In the genomic region with DNA sequence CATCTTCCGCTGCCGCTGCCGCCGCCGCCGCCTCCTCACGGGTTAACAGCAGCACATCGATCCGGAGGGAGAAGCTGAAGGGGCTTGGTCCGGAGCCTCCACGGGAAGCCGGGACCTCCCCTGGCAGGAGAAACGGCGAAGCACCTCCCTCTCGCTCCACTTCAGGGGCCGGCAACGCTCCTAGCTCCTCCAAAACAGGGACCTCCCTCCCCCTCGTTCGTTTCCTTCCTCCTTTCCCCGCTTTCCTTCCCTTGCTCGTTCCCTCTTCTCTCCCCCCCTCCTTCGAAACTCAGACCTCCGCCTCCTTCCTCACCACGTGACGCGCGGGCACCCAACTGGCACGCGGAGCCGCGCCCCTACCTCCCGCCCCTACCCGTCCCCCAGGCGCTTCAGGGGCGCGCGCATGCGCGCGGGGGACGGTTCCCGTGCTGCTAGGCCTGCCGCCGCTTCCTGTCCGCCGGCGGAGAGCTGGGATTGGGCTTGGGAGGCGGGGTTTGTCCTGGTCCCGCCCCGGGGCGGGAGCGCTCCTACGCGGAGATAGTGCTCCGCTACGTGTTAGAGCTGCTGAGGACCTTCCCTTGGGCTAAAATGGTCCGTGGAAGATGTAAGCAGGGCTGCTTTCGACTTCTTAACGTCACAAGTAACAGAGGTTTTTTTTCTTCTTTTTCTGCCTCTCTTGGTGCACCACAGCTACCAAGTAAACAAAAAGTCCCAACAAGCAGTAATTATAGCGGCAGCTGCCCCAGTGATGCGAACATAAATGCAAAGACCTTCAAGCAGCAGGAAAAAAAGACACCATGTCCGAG, we compare ENCODE assay signal across 8 cellular contexts.
DNase-seq lines count a peak whose midpoint lies in the region; ATAC-seq lines count a peak whose summit lies in the region.

TSS of gene ADAM10 (minus strand) at position 176 of the 806 bp plus-strand sequence. CDS start at position 3, 173 bp downstream.

- H3K27ac Mint-ChIP-seq in central memory CD8-positive, alpha-beta T cell (ENCODE audit: low read depth): peak within 1 kb of the TSS; percentile 85

- DNase-seq in AG08396 (ENCODE audit: low spot score): peak; percentile 100
- DNase-seq in NCI-H446 (lab: John Stamatoyannopoulos, UW): peak; percentile 97 to 99
- peak; percentile 95 for DNase-seq in activated CD4-positive, CD25-positive, alpha-beta regulatory T cell treated with anti-CD3 and anti-CD28 coated beads, Interleukin-2, amount 50 U/mL, for 16 hours (ENCODE audit: low read depth, low spot score)
- DNase-seq in central memory CD8-positive, alpha-beta T cell (ENCODE audit: low spot score in 2 of 2): peak; percentile 88 to 89
- peak; percentile 100 for DNase-seq in islet precursor cell
- peak; percentile 98 to 99 (median 98) for DNase-seq in stimulated activated CD4-positive, alpha-beta T cell treated with anti-CD3 and anti-CD28 coated beads, Interleukin-12 subunit alpha, Interleukin-12 subunit beta, amount 100 ng/mL, for 48 hours (ENCODE audit: low read depth in 2 of 3, low spot score in 1 of 3)

- H3K9me3 Mint-ChIP-seq in central memory CD8-positive, alpha-beta T cell: no peaks in the 10 kb centered on the region

- H3K27me3 Mint-ChIP-seq in central memory CD8-positive, alpha-beta T cell: no peaks in the 10 kb centered on the region

- ATAC-seq in GM19023 (IDR thresholded peaks at IDR 0.05; ENCODE audit: unreplicated experiment) (peak; percentile 89), HG03280 (IDR thresholded peaks at IDR 0.05; ENCODE audit: unreplicated experiment) (peak; percentile 88)
- peak; percentile 89 for ATAC-seq in central memory CD8-positive, alpha-beta T cell (replicated peaks; ENCODE audit: extremely low read depth, poor library complexity, severe bottlenecking)

- H3K36me3 Mint-ChIP-seq in central memory CD8-positive, alpha-beta T cell (ENCODE audit: insufficient read depth): peaks cover 13% of the 10 kb centered on the region

- H3K4me3 Mint-ChIP-seq in central memory CD8-positive, alpha-beta T cell: peak within 1 kb of the TSS; percentile 98

- H3K4me1 Mint-ChIP-seq in central memory CD8-positive, alpha-beta T cell: peaks cover 28% of the 10 kb centered on the region

Comparison
In these comparisons a context has a peak if more than half of its experiments do, and no peak if none do; other contexts are left out.
1. Peak in every context shown above with its lines: DNase-seq and ATAC-seq.